Comparison of ENCODE assay signal across 9 cellular contexts in genomic region chr7:128298004-128298403, GRCh38. TPM values are rescaled to one million over a fixed set of nuclear protein-coding genes. Genes with fewer than 3 reads are reported as not detected.
"Had no signal": no experiment of that assay in that cellular context is flagged by ENCODE, and none has a peak within 500 bp of the region (broad histone marks: within the 10 kb centered on the region; RNA-seq: fewer than 3 reads in every experiment).

No MANE protein-coding gene starts in this region.

RNA-seq across cellular contexts. Expression of gene LEP, which starts 56.9 kb away (rescaled TPM):
- total RNA-seq: LHCN-M2, MCF 10A, NCI-H460, OCI-LY7, PC-9, RPMI7951, SJCRH30, SK-MEL-5, T-cell had no signal
